ENCODE assay signal across 20 cellular contexts in the genomic region with DNA sequence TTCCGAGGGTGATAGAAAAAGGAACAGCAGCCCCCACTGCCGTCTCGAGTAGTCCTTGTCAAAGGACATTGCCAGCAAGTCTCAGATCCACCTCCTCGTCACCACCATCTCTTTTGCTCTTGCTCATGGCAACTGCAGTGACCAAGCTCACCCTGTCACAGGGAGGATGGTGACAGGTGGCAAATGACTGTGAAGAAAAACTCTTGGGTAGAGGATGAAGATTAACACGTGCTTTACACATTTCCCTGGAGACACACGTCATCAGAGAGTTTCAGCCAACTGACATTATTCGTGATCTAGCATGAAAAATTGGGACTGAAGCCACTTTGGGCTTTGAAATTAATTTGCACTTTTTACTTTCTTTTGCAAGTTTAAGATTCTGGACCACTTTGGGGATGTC.
"Had no signal": no experiment of that assay in that cellular context is flagged by ENCODE, and none has a peak within 500 bp of the region (broad histone marks: within the 10 kb centered on the region; RNA-seq: fewer than 3 reads in every experiment).

No MANE protein-coding gene starts in this region.

- H3K9ac ChIP-seq: SK-N-SH had no signal

- DNase-seq: KBM-7, MG63, NCI-H1092, NCI-H1436 treated with DMSO at 0.1 percent for 48 hours, NCI-H1694, NCI-H187 treated with DMSO at 0.1 percent for 48 hours, NCI-H2029 treated with DMSO at 0.1 percent for 48 hours, NCI-H2171 treated with DMSO at 0.1 percent for 48 hours, NCI-H345, NCI-H446 treated with DMSO at 0.1 percent for 48 hours, NCI-H510A treated with DMSO at 0.1 percent for 48 hours, NCI-H526, NCI-H748 treated with DMSO at 0.1 percent for 48 hours, Right ventricle myocardium superior, RPMI8226, SIG-M5, SK-N-SH, SW 1271, T-cell had no signal

- ATAC-seq: T-cell had no signal

- H3K27ac Mint-ChIP-seq: T-cell had no signal

- H3K4me3 Mint-ChIP-seq: T-cell had no signal

- H3K9me3 Mint-ChIP-seq: T-cell had no signal

- H3K4me1 Mint-ChIP-seq: T-cell had no signal

- H3K4me2 ChIP-seq: SK-N-SH had no signal

- H3K27me3 ChIP-seq: MG63 had no signal

- H3K36me3 ChIP-seq: MG63 had no signal

- H3K4me3 ChIP-seq: MG63 had no signal

- H3K9me3 ChIP-seq: MG63, SK-N-SH had no signal

- H3K27ac ChIP-seq: HL-60 had no signal

- H3K36me3 Mint-ChIP-seq: T-cell had no signal
